8 cellular contexts compared by ENCODE assay signal in genomic region chr1:11479375-11479979, GRCh38. TPM values are rescaled to one million over a fixed set of nuclear protein-coding genes. Genes with fewer than 3 reads are reported as not detected.
DNase-seq lines count a peak whose midpoint lies in the region; ATAC-seq and TF ChIP-seq lines count a peak whose summit lies in the region.

No MANE protein-coding gene starts in this region.

- no peak; the same call in 1 of the 2 replicates for ATAC-seq in Panc1
- ATAC-seq in GM18868 (IDR thresholded peaks at IDR 0.05; ENCODE audit: unreplicated experiment) = no peak
- no peak for ATAC-seq in GM21528 (IDR thresholded peaks at IDR 0.05; ENCODE audit: low FRiP score, unreplicated experiment)

- H3K4me3 ChIP-seq in GM12865 (ENCODE audit: low read depth, low read length) = peak overlapping the region; percentile 42
- peak overlapping the region; percentile 61 to 67 for H3K4me3 ChIP-seq in Panc1 (ENCODE audit: low read depth in 2 of 2, low read length in 2 of 2)
- peak overlapping the region; percentile 29 for H3K4me3 ChIP-seq in epithelial cell of esophagus (ENCODE audit: low read length)
- peak overlapping the region; percentile 51 for H3K4me3 ChIP-seq in retinal pigment epithelial cell (ENCODE audit: low read length)

- H3K4me1 ChIP-seq in Panc1 (ENCODE audit: control insufficient read depth, insufficient read depth, low read length) = no peaks in the 10 kb centered on the region

- no peak overlapping the region; the same call in 1 of the 2 replicates for H3K27ac ChIP-seq in Panc1 (ENCODE audit: low read length)

- intact Hi-C loops in Panc1 (cut with micrococcal nuclease; ENCODE audit: unreplicated experiment) = loop anchor here (10.0 kb wide), 1 partner anchor 145 kb away; no protein-coding TSS in a partner anchor

- CTCF ChIA-PET in Panc1 (lab: Charles Lee) = interaction anchor here (1.3 kb wide), 1 partner anchor 15 kb away, joined by 4 read pairs; no protein-coding TSS in a partner anchor

- H3K27me3 ChIP-seq in Panc1 (ENCODE audit: control insufficient read depth, insufficient read depth, low read length) = peaks cover 10% of the 10 kb centered on the region

- DNase-seq in GM12865 (ENCODE audit: low read depth) = no peak
- no peak for DNase-seq in Panc1 (ENCODE audit: low read depth, low spot score)
- DNase-seq in epithelial cell of esophagus (ENCODE audit: low read depth) = no peak
- DNase-seq in retinal pigment epithelial cell (ENCODE audit: low read depth) = no peak
- no peak for DNase-seq in A172 (ENCODE audit: low spot score)
- no peak for DNase-seq in central memory CD4-positive, alpha-beta T cell

- no TSS peak for BruUV-seq in Panc1 (replicated peaks; lab: Mats Ljungman, UMichigan)

- no peaks in the 10 kb centered on the region for H3K36me3 ChIP-seq in Panc1 (ENCODE audit: control insufficient read depth, insufficient read depth, low read length)

- no peaks in the 10 kb centered on the region for H3K9me3 ChIP-seq in Panc1 (ENCODE audit: control insufficient read depth, insufficient read depth, low read depth, low read length)

- in situ Hi-C loops in Panc1 (cut with HindIII; ENCODE audit: low pct_unique_long_range_greater_than_20kb, low sequenced_read_pairs) = no loop called here

- POLR2A ChIA-PET in Panc1 (lab: Charles Lee) = no interaction called here

- TF ChIP-seq CTCF in GM12865 (IDR thresholded peaks at IDR 0.05; ENCODE audit: insufficient read depth, low read depth, low read length, missing control alignments) (no peak), Panc1 (IDR thresholded peaks at IDR 0.05) (no peak), epithelial cell of esophagus (IDR thresholded peaks at IDR 0.05; ENCODE audit: insufficient read depth, low read depth, low read length, missing control alignments) (no peak), retinal pigment epithelial cell (conservative IDR thresholded peaks at IDR 0.05; ENCODE audit: low read depth, low read length) (no peak)

RNA-seq across cellular contexts. Expression of gene DISP3, which starts 0.5 kb away (rescaled TPM):
- total RNA-seq in Panc1 (2021; ENCODE audit: unreplicated experiment) = 1.1 TPM
- polyA plus RNA-seq in Panc1 (2012; ENCODE audit: insufficient read length) = 1.1 TPM
- 0.14 TPM in 2 replicates for total RNA-seq in A172 (2014; rRNA removed; shearing (Covaris generic))
